ENCODE assay signal across 22 cellular contexts in the genomic region with DNA sequence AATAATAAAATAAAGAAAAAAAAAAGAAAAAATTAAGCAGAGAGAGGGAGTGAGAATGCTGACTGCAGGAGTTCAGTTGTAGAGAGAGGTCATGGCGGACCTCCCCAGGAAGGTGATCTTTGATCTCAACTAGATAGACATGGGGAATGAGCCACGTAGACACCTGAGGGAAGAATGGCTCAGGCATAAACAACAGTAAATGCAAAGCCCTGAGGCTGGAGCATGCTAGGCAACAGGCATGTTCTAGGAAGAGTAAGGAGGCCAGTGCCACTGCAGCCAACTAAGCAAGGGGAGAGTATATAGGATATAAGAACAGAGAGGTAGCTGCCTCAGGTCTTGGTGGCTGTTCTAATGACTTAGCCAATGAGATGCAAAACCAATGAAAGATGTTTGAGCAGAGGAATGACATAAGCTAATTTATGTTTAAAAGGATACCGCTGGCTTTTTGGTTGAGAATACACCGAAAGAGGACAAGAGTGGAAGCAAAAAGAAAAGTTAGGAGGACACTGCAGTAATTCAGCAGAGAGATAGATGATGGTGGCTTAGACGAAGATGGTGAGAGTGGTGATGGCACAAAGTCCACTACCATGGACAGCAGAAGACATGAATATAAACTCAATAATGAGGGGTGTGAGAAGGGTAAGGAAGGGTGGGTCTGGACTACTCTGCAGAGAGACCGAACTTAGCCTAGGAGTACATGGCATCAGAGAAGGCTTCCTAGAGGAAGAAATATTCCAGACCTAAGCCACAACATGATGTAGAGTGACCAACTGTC.
DNase-seq lines count a peak whose midpoint lies in the region; ATAC-seq, FAIRE-seq and TF ChIP-seq lines count a peak whose summit lies in the region.
"Had no signal": no experiment of that assay in that cellular context is flagged by ENCODE, and none has a peak within 500 bp of the region (broad histone marks: within the 10 kb centered on the region; RNA-seq: fewer than 3 reads in every experiment).

No MANE protein-coding gene starts in this region.

- H3K79me1 ChIP-seq in trophoblast cell (ENCODE audit: low read length), result peaks cover 6% of the 10 kb centered on the region

- H2BK120ac ChIP-seq in trophoblast cell (ENCODE audit: insufficient read depth, low read length, poor library complexity), result peak overlapping the region; percentile 36

- H3K18ac ChIP-seq in trophoblast cell (ENCODE audit: low read length), result no peak overlapping the region

- TF ChIP-seq RAD21 in HCT116 (IDR thresholded peaks at IDR 0.05; ENCODE audit: low read depth), result no peak

- H3K27me3 Mint-ChIP-seq in MCF 10A (ENCODE audit: insufficient read depth, unreplicated experiment) (no peaks in the 10 kb centered on the region), astrocyte (ENCODE audit: low read depth, unreplicated experiment) (no peaks in the 10 kb centered on the region)
- H3K27me3 Mint-ChIP-seq: CD4-positive, alpha-beta memory T cell had no signal

- H3K36me3 Mint-ChIP-seq in MCF 10A (ENCODE audit: insufficient read depth, unreplicated experiment) (no peaks in the 10 kb centered on the region), astrocyte (ENCODE audit: low read depth, unreplicated experiment) (no peaks in the 10 kb centered on the region)
- H3K36me3 Mint-ChIP-seq: CD4-positive, alpha-beta memory T cell had no signal

- no peak overlapping the region for H4K8ac ChIP-seq in trophoblast cell (ENCODE audit: low read depth, low read length)

- H4K91ac ChIP-seq in trophoblast cell (ENCODE audit: low read depth, low read length), result peak overlapping the region; percentile 17

- no peak for ATAC-seq in HCT116
- ATAC-seq in HG02623 (IDR thresholded peaks at IDR 0.05; ENCODE audit: unreplicated experiment), result no peak
- ATAC-seq in upper lobe of right lung, result no peak

- H3K9me2 ChIP-seq in HCT116 (ENCODE audit: insufficient read depth), result no peaks in the 10 kb centered on the region

- H3K4me1 ChIP-seq in breast epithelium (peaks cover 0 to 4% of the 10 kb centered on the region in 2 donors), HCT116 (ENCODE audit: control insufficient read depth in 1 of 2, insufficient read depth in 2 of 2, low read length in 2 of 2) (peaks cover 9 to 23% of the 10 kb centered on the region in 2 experiments), astrocyte (ENCODE audit: insufficient read depth, low read length) (peaks cover 15% of the 10 kb centered on the region), trophoblast cell (ENCODE audit: control insufficient read depth in 1 of 2, insufficient read depth in 2 of 2, low read length in 2 of 2) (peaks cover 8 to 18% of the 10 kb centered on the region in 2 experiments), upper lobe of right lung (no peaks in the 10 kb centered on the region)
- H3K4me1 ChIP-seq: BE2C had no signal

- H3K23ac ChIP-seq in trophoblast cell (ENCODE audit: low read length), result no peak overlapping the region

- H3K27ac Mint-ChIP-seq in MCF 10A (ENCODE audit: low read depth, unreplicated experiment) (peak overlapping the region; percentile 40), astrocyte (ENCODE audit: unreplicated experiment) (peak overlapping the region; percentile 1)
- H3K27ac Mint-ChIP-seq: HFFc6 had no signal

- H3K27me3 ChIP-seq in breast epithelium (no peaks in the 10 kb centered on the region), HCT116 (ENCODE audit: insufficient read depth, low read length) (no peaks in the 10 kb centered on the region), astrocyte (ENCODE audit: insufficient read depth, low read length) (no peaks in the 10 kb centered on the region), trophoblast cell (ENCODE audit: insufficient read depth, low read length) (no peaks in the 10 kb centered on the region), upper lobe of right lung (no peaks in the 10 kb centered on the region)
- H3K27me3 ChIP-seq: BE2C had no signal

- no peak for FAIRE-seq in astrocyte (lab: Jason Lieb, UNC)
- FAIRE-seq: A204.1, D721Med, GM12892 had no signal

- no CpG with 5 or more reads among the region's 6 CpGs for WGBS in trophoblast cell (ENCODE audit: extremely low coverage, insufficient coverage, insufficient read length)

- DNase-seq in MCF 10A (ENCODE audit: unreplicated experiment) (no peak), breast epithelium (ENCODE audit: low spot score in 2 of 2) (no peak), HCT116 (ENCODE audit: low read depth, low spot score) (no peak), astrocyte (ENCODE audit: low read depth) (no peak), trophoblast cell (peak; percentile 84 to 92), upper lobe of right lung (no peak)
- no peak for DNase-seq in activated CD4-positive, CD25-positive, alpha-beta regulatory T cell (lab: John Stamatoyannopoulos, UW)
- DNase-seq: BE2C; CD4-positive, alpha-beta memory T cell; DMS153; DMS79 treated with DMSO at 0.1 percent for 48 hours; EL; GDM1; GOT3; H9; HFFc6 had no signal

- H3K4me2 ChIP-seq in HCT116 (ENCODE audit: low read length), result no peak overlapping the region
- no peak overlapping the region for H3K4me2 ChIP-seq in astrocyte (ENCODE audit: low read length)
- no peak overlapping the region for H3K4me2 ChIP-seq in trophoblast cell (ENCODE audit: low read length)

- H4K20me1 ChIP-seq in HCT116 (ENCODE audit: insufficient read depth) (no peaks in the 10 kb centered on the region), astrocyte (ENCODE audit: insufficient read depth, low read length) (no peaks in the 10 kb centered on the region)

- H3K9me3 Mint-ChIP-seq in MCF 10A (ENCODE audit: unreplicated experiment), result no peaks in the 10 kb centered on the region
- peaks cover 3% of the 10 kb centered on the region for H3K9me3 Mint-ChIP-seq in astrocyte (ENCODE audit: unreplicated experiment)
- H3K9me3 Mint-ChIP-seq: CD4-positive, alpha-beta memory T cell; H9; HFFc6 had no signal

- RAD21 ChIA-PET in HCT116 (lab: Charles Lee; ENCODE audit: low non-redundant PET in 1 of 2, low total read pairs in 2 of 2, uncharacterized antibody in 2 of 2, unreplicated experiment in 2 of 2), result no interaction called here

- no peak overlapping the region for H2AFZ ChIP-seq in HCT116 (ENCODE audit: low read depth, low read length, poor library complexity, severe bottlenecking)
- no peak overlapping the region for H2AFZ ChIP-seq in astrocyte (ENCODE audit: low read depth, low read length)
- no peak overlapping the region for H2AFZ ChIP-seq in trophoblast cell (ENCODE audit: insufficient read depth, low read length, poor library complexity)

- POLR2A ChIA-PET in MCF 10A (lab: Yijun Ruan, JAX) (interaction anchor here (0.5 to 4.3 kb wide), 7 partner anchors 30 to 676 kb away, joined by 3 to 44 read pairs (median 4); no protein-coding TSS in a partner anchor), HCT116 (lab: Charles Lee) (no interaction called here)

- no peak overlapping the region for H4K12ac ChIP-seq in trophoblast cell (ENCODE audit: low read depth, low read length)

- BruUV-seq in MCF 10A (replicated peaks; lab: Mats Ljungman, UMichigan), result no TSS peak
- BruUV-seq in HCT116 (replicated peaks; lab: Mats Ljungman, UMichigan), result no TSS peak

- H3K9ac ChIP-seq in HCT116 (ENCODE audit: low read length), result no peak overlapping the region
- H3K9ac ChIP-seq in astrocyte (ENCODE audit: low read length), result no peak overlapping the region
- H3K9ac ChIP-seq in trophoblast cell (ENCODE audit: low read length), result no peak overlapping the region

- H2BK12ac ChIP-seq in trophoblast cell (ENCODE audit: low read length), result peak overlapping the region; percentile 82

- H3K79me2 ChIP-seq in HCT116 (ENCODE audit: insufficient read depth, low read length), result no peaks in the 10 kb centered on the region
- H3K79me2 ChIP-seq in astrocyte (ENCODE audit: insufficient read depth, low read length), result no peaks in the 10 kb centered on the region
- H3K79me2 ChIP-seq in trophoblast cell (ENCODE audit: control insufficient read depth, insufficient read depth, low read length, poor library complexity), result no peaks in the 10 kb centered on the region

- no peak overlapping the region for H3K14ac ChIP-seq in trophoblast cell (ENCODE audit: low read length)

- no peak overlapping the region for H3K4me3 ChIP-seq in breast epithelium
- no peak overlapping the region for H3K4me3 ChIP-seq in HCT116 (replicated peaks in 1 of 2; ENCODE audit: low read depth in 1 of 2, low read length in 2 of 2)
- H3K4me3 ChIP-seq in astrocyte (ENCODE audit: insufficient read depth, low read depth, low read length), result no peak overlapping the region
- H3K4me3 ChIP-seq in trophoblast cell (ENCODE audit: low read depth, low read length), result no peak overlapping the region
- no peak overlapping the region for H3K4me3 ChIP-seq in upper lobe of right lung

- no peak overlapping the region for H2BK5ac ChIP-seq in trophoblast cell (ENCODE audit: low read depth, low read length, poor library complexity)

- TF ChIP-seq POLR2A in breast epithelium (IDR thresholded peaks at IDR 0.05) (no peak), HCT116 (IDR thresholded peaks at IDR 0.05; ENCODE audit: borderline replicate concordance, extremely low read depth, insufficient read depth, insufficient read length) (no peak)

- H3K9me3 ChIP-seq in breast epithelium (no peaks in the 10 kb centered on the region), HCT116 (ENCODE audit: control insufficient read depth in 1 of 2, insufficient read depth in 1 of 2, low read depth in 1 of 2, low read length in 2 of 2) (no peaks in the 10 kb centered on the region), astrocyte (ENCODE audit: insufficient read depth, low read depth, low read length) (no peaks in the 10 kb centered on the region), trophoblast cell (ENCODE audit: insufficient read depth, low read depth, low read length) (no peaks in the 10 kb centered on the region), upper lobe of right lung (no peaks in the 10 kb centered on the region)
- H3K9me3 ChIP-seq: BE2C had no signal

- no peak overlapping the region for H3K4ac ChIP-seq in trophoblast cell (ENCODE audit: low read depth, low read length)

- CTCF ChIA-PET in MCF 10A (lab: Yijun Ruan, JAX) (interaction anchor here (0.5 to 5.2 kb wide), 3 partner anchors 30 to 676 kb away, joined by 5 to 70 read pairs (median 8); no protein-coding TSS in a partner anchor), HCT116 (lab: Charles Lee) (interaction anchor here (2.8 to 4.5 kb wide), 2 partner anchors 673 to 677 kb away, joined by 26 to 92 read pairs; no protein-coding TSS in a partner anchor)

- H3K27ac ChIP-seq in breast epithelium (no peak overlapping the region), HCT116 (ENCODE audit: low read depth, low read length) (no peak overlapping the region), astrocyte (ENCODE audit: low read depth, low read length) (no peak overlapping the region), trophoblast cell (ENCODE audit: low read depth, low read length) (no peak overlapping the region), upper lobe of right lung (no peak overlapping the region)
- H3K27ac ChIP-seq: C4-2B, HL-60 had no signal

- intact Hi-C loops in MCF 10A (cut with micrococcal nuclease) (loop anchor here (5.0 to 10.0 kb wide), 2 partner anchors 281 to 359 kb away; no protein-coding TSS in a partner anchor), breast epithelium (cut with DNase I; ENCODE audit: low total_unique reads) (no loop called here), HCT116 (cut with micrococcal nuclease) (no loop called here), upper lobe of right lung (cut with DNase I) (no loop called here)

- no peaks in the 10 kb centered on the region for H3K36me3 ChIP-seq in breast epithelium
- H3K36me3 ChIP-seq in HCT116 (ENCODE audit: control insufficient read depth in 1 of 2, insufficient read depth in 2 of 2, low read length in 2 of 2), result no peaks in the 10 kb centered on the region
- H3K36me3 ChIP-seq in astrocyte (ENCODE audit: insufficient read depth, low read length), result no peaks in the 10 kb centered on the region
- H3K36me3 ChIP-seq in trophoblast cell (ENCODE audit: control insufficient read depth in 1 of 2, insufficient read depth in 2 of 2, low read length in 2 of 2), result no peaks in the 10 kb centered on the region
- no peaks in the 10 kb centered on the region for H3K36me3 ChIP-seq in upper lobe of right lung
- H3K36me3 ChIP-seq: BE2C had no signal

- H3K4me1 Mint-ChIP-seq in MCF 10A (ENCODE audit: insufficient read depth, unreplicated experiment) (peaks cover 34% of the 10 kb centered on the region), astrocyte (ENCODE audit: low read depth, unreplicated experiment) (peaks cover 31% of the 10 kb centered on the region)
- H3K4me1 Mint-ChIP-seq: H9 had no signal

- TF ChIP-seq CTCF in MCF 10A (IDR thresholded peaks at IDR 0.05; ENCODE audit: unreplicated experiment) (no peak), breast epithelium (IDR thresholded peaks at IDR 0.05) (no peak), HCT116 (IDR thresholded peaks at IDR 0.05 in 2 of 3, conservative IDR thresholded peaks at IDR 0.05 in 1 of 3; ENCODE audit: borderline replicate concordance in 1 of 3, insufficient read depth in 1 of 3, low read depth in 2 of 3, low read length in 2 of 3) (no peak), astrocyte (IDR thresholded peaks at IDR 0.05; ENCODE audit: insufficient read depth, low read depth, low read length) (no peak), upper lobe of right lung (IDR thresholded peaks at IDR 0.05) (no peak)

- H2AK5ac ChIP-seq in trophoblast cell (ENCODE audit: low read length), result no peak overlapping the region

- H3K4me3 Mint-ChIP-seq in MCF 10A (ENCODE audit: unreplicated experiment), result no peak overlapping the region
- no peak overlapping the region for H3K4me3 Mint-ChIP-seq in astrocyte (ENCODE audit: unreplicated experiment)
- H3K4me3 Mint-ChIP-seq: CD4-positive, alpha-beta memory T cell; H9; HFFc6 had no signal

Comparison
In these comparisons a context has a peak if more than half of its experiments do, and no peak if none do; other contexts are left out.
1. DNase-seq: peak in trophoblast cell (2 of 2); none in MCF 10A (single experiment), breast epithelium (0 of 2), HCT116 (single experiment), astrocyte (single experiment), activated CD4-positive, CD25-positive, alpha-beta regulatory T cell (0 of 4) and upper lobe of right lung (single experiment).